8 cellular contexts compared by ENCODE assay signal in the genomic region with DNA sequence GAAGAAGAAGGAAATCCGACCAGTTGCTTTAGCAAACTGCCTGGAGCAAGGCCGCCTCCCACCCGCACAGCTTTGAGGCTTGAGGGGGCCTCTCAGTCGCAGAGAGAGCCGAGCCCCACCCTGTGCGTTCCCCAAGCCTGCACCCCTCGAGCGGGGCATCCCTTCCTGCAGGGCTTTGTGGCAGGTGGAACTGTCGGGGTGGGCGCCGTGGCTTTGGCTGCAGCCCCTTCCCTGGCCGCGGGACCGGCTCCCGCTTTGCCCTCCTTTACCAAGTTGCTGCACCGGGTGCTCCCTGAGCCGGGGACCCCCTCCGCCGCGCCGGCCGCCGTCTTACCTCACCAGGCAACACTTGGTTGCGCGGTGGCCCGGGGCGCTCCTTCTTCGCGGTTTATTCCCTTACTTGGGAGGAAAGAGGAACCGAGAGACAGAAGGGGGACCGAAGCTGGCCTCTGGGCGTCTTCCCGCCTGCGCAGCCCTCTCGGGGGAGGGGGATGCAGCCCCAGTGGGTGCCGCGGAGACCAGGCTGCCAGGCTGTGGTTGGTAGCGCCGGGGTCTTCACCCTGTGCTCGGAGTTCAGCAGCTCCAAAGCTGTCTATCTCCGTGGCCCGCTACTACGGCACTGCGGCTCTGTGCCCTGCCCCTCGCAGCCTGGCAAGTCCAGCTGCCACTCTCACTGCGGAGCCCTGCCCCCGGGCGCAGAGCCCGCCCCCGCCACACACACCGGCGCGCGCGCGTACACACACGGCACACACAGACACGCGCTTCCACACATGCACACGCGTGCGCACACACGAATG. TPM values are rescaled to one million over a fixed set of nuclear protein-coding genes. Genes with fewer than 3 reads are reported as not detected.
DNase-seq lines count a peak whose midpoint lies in the region; ATAC-seq, FAIRE-seq and TF ChIP-seq lines count a peak whose summit lies in the region.

A gene (minus strand): TSS at position 623 of the 797 bp plus-strand sequence. CDS start 41,775 bp downstream, outside the sequence.

- ATAC-seq in GM18870 (IDR thresholded peaks at IDR 0.05; ENCODE audit: unreplicated experiment) (peak; percentile 45), HG03159 (IDR thresholded peaks at IDR 0.05; ENCODE audit: unreplicated experiment) (peak; percentile 67), HepG2 (peak; percentile 78)
- ATAC-seq in central memory CD8-positive, alpha-beta T cell (replicated peaks; ENCODE audit: extremely low read depth, poor library complexity, severe bottlenecking) = peak; percentile 28

- in situ Hi-C loops in HepG2 (cut with HindIII; ENCODE audit: extremely low pct_ligation_motif_present, low pct_unique_long_range_greater_than_20kb) = no loop called here

- H3K9me3 ChIP-seq in BLaER1 (no peaks in the 10 kb centered on the region), Peyer's patch (no peaks in the 10 kb centered on the region), HepG2 (ENCODE audit: low read length) (no peaks in the 10 kb centered on the region)

- H3K4me3 Mint-ChIP-seq in central memory CD8-positive, alpha-beta T cell = peak within 1 kb of the TSS; percentile 17

- TF ChIP-seq CTCF in Peyer's patch (IDR thresholded peaks at IDR 0.05) = no peak
- TF ChIP-seq CTCF in HepG2 (CRISPR knock-in tag; IDR thresholded peaks at IDR 0.05) = no peak

- H3K27ac ChIP-seq in BLaER1 (no peak within 1 kb of the TSS), Peyer's patch (peak within 1 kb of the TSS; percentile 8 to 63 (median 34)), HepG2 (ENCODE audit: extremely low read length, insufficient read depth, low read length) (no peak within 1 kb of the TSS)

- CTCF ChIA-PET in HepG2 (lab: Yijun Ruan, JAX; ENCODE audit: low intra/inter-chr PET ratio, low total read pairs) = no interaction called here

- TF ChIP-seq POLR2A in Peyer's patch (IDR thresholded peaks at IDR 0.05) (no peak), HepG2 (IDR thresholded peaks at IDR 0.05; ENCODE audit: insufficient read depth in 1 of 2, low read depth in 2 of 2, low read length in 2 of 2) (0 out of 4 replicates have a peak, but pooled peaks of 1 of the 2 experiments have one; percentile 36)

- WGBS in HepG2 (ENCODE audit: low lambda C conversion rate) = 4% methylated on average over 10 of the region's 63 CpGs

- H3K27me3 Mint-ChIP-seq in central memory CD8-positive, alpha-beta T cell = peaks cover 68% of the 10 kb centered on the region

- no TSS peak for BruUV-seq in HepG2 (replicated peaks; lab: Mats Ljungman, UMichigan)

- H3K4me2 ChIP-seq in BLaER1 (peak within 1 kb of the TSS; percentile 96), HepG2 (ENCODE audit: low read depth, low read length) (peak within 1 kb of the TSS; percentile 83)

- TF ChIP-seq RAD21 in HepG2 (CRISPR knock-in tag; IDR thresholded peaks at IDR 0.05) = 0 out of 2 replicates have a peak, but pooled peaks have one; percentile 9

- H2AFZ ChIP-seq in HepG2 (ENCODE audit: low read length) = no peak within 1 kb of the TSS

- no peaks in the 10 kb centered on the region for H3K79me2 ChIP-seq in HepG2 (ENCODE audit: insufficient read depth, low read length)

- FAIRE-seq in HepG2 (lab: Jason Lieb, UNC) = no peak

- DNase-seq in Peyer's patch (peak; percentile 62 to 77 (median 65)), HepG2 (ENCODE audit: low spot score) (no peak), NCI-H2029 (lab: John Stamatoyannopoulos, UW) (no peak)
- no peak for DNase-seq in central memory CD8-positive, alpha-beta T cell (ENCODE audit: low spot score in 2 of 2)
- DNase-seq in stimulated activated CD4-positive, alpha-beta T cell treated with anti-CD3 and anti-CD28 coated beads, Interleukin-4, amount 100 ng/mL, for 4 hours = peak; percentile 6 to 18

- intact Hi-C loops in HepG2 (cut with micrococcal nuclease; ENCODE audit: unreplicated experiment) = no loop called here

- POLR2A ChIA-PET in HepG2 (lab: Yijun Ruan, JAX) = interaction anchor here (1.3 kb wide), 1 partner anchor 9 kb away, joined by 3 read pairs; no protein-coding TSS in a partner anchor

- H3K4me1 ChIP-seq in BLaER1 = peaks cover 20% of the 10 kb centered on the region
- peaks cover 0 to 31% (median 2%) of the 10 kb centered on the region in 4 donors for H3K4me1 ChIP-seq in Peyer's patch
- peaks cover 71% of the 10 kb centered on the region for H3K4me1 ChIP-seq in HepG2 (ENCODE audit: insufficient read depth, low read length)

- H3K27me3 ChIP-seq in BLaER1 = peaks cover 43% of the 10 kb centered on the region
- H3K27me3 ChIP-seq in Peyer's patch = peaks cover 0 to 15% of the 10 kb centered on the region in 2 donors
- peaks cover 2 to 51% of the 10 kb centered on the region in 2 experiments for H3K27me3 ChIP-seq in HepG2 (ENCODE audit: control insufficient read depth in 1 of 2, insufficient read depth in 2 of 2, low read length in 2 of 2)

- H3K9me3 Mint-ChIP-seq in central memory CD8-positive, alpha-beta T cell = no peaks in the 10 kb centered on the region

- H3K36me3 ChIP-seq in BLaER1 = no peaks in the 10 kb centered on the region
- no peaks in the 10 kb centered on the region for H3K36me3 ChIP-seq in Peyer's patch
- no peaks in the 10 kb centered on the region for H3K36me3 ChIP-seq in HepG2 (replicated peaks in 1 of 2; ENCODE audit: control insufficient read depth in 1 of 2, insufficient read depth in 2 of 2, low read length in 2 of 2)

- no peaks in the 10 kb centered on the region for H3K4me1 Mint-ChIP-seq in central memory CD8-positive, alpha-beta T cell

- TF ChIP-seq EP300 in HepG2 (IDR thresholded peaks at IDR 0.05; ENCODE audit: low read depth in 2 of 2, low read length in 2 of 2) (no peak), HepG2 (CRISPR knock-in tag; IDR thresholded peaks at IDR 0.05; ENCODE audit: borderline replicate concordance) (no peak)

- 0 out of 2 replicates have a peak within 1 kb of the TSS, but pooled peaks have one; percentile 24 for H3K9ac ChIP-seq in BLaER1
- peak within 1 kb of the TSS; percentile 64; the same call in 1 of the 2 replicates for H3K9ac ChIP-seq in HepG2 (ENCODE audit: insufficient read depth, low read depth, low read length)

- H3K36me3 Mint-ChIP-seq in central memory CD8-positive, alpha-beta T cell (ENCODE audit: insufficient read depth) = no peaks in the 10 kb centered on the region

- H3K4me3 ChIP-seq in BLaER1 (peak within 1 kb of the TSS; percentile 67), Peyer's patch (peak within 1 kb of the TSS; percentile 38 to 53 (median 50)), HepG2 (replicated peaks in 1 of 3; ENCODE audit: insufficient read depth in 1 of 3, low read depth in 2 of 3, low read length in 3 of 3) (peak within 1 kb of the TSS; percentile 52 to 72 (median 62))

- H4K20me1 ChIP-seq in BLaER1 (0 out of 2 replicates have a peak, but pooled peaks cover 12% of the 10 kb centered on the region), HepG2 (ENCODE audit: insufficient read depth, low read length) (no peaks in the 10 kb centered on the region)

- H3K27ac Mint-ChIP-seq in central memory CD8-positive, alpha-beta T cell (ENCODE audit: low read depth) = no peak within 1 kb of the TSS

TF ChIP-seq in HepG2, 621 proteins besides CTCF, POLR2A, EP300 and RAD21 (continues in another document):
- TF ChIP-seq, protein P1, sequence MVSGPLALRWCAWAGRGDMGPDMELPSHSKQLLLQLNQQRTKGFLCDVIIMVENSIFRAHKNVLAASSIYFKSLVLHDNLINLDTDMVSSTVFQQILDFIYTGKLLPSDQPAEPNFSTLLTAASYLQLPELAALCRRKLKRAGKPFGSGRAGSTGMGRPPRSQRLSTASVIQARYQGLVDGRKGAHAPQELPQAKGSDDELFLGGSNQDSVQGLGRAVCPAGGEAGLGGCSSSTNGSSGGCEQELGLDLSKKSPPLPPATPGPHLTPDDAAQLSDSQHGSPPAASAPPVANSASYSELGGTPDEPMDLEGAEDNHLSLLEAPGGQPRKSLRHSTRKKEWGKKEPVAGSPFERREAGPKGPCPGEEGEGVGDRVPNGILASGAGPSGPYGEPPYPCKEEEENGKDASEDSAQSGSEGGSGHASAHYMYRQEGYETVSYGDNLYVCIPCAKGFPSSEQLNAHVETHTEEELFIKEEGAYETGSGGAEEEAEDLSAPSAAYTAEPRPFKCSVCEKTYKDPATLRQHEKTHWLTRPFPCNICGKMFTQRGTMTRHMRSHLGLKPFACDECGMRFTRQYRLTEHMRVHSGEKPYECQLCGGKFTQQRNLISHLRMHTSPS (CRISPR knock-in tag; IDR thresholded peaks at IDR 0.05; ENCODE audit: low read depth) = 0 out of 2 replicates have a peak, but pooled peaks have one; percentile 62
- TF ChIP-seq MEF2D (CRISPR knock-in tag; IDR thresholded peaks at IDR 0.05) (no peak), ZNF777 (CRISPR knock-in tag; IDR thresholded peaks at IDR 0.05) (0 out of 2 replicates have a peak, but pooled peaks have one; percentile 20)

RNA-seq across cellular contexts. Expression of the gene that starts here (rescaled TPM):
- total RNA-seq in Peyer's patch = 10 to 100 TPM in 1 of 4 donors, 1 to 10 TPM in 2, under 1 TPM in 1; 0.70 to 13.2 (median 5.9) TPM
- total RNA-seq in HepG2 (2016; rRNA removed; fragmentation: Illumina TruSeq; extraction: Trizol) = 6.2 and 10.2 TPM in 2 replicates
- total RNA-seq in HepG2 (2016; cell fraction: cytosol; rRNA removed; fragmentation: Illumina TruSeq; extraction: Trizol; ENCODE audit: low read depth) = 7.1 TPM in 2 replicates
- 6.5 and 10.7 TPM in 2 replicates for total RNA-seq in HepG2 (2016; cell fraction: insoluble cytoplasmic fraction; rRNA removed; fragmentation: Illumina TruSeq; extraction: Trizol)
- total RNA-seq in HepG2 (2016; cell fraction: membrane; rRNA removed; fragmentation: Illumina TruSeq; extraction: Trizol) = 7.4 and 9.0 TPM in 2 replicates
- total RNA-seq in HepG2 (2016; cell fraction: nucleus; rRNA removed; fragmentation: Illumina TruSeq; extraction: Trizol) = 6.0 and 6.2 TPM in 2 replicates
- 3.1 and 3.8 TPM in 2 replicates for polyA plus RNA-seq in HepG2 (2011; rRNA removed)
- 3.0 and 3.5 TPM in 2 replicates for polyA plus RNA-seq in HepG2 (2011; cell fraction: cytosol; rRNA removed)
- 2.5 and 3.9 TPM in 2 replicates for polyA plus RNA-seq in HepG2 (2011; cell fraction: nucleus; rRNA removed)
- 3.7 and 6.9 TPM in 2 replicates for polyA plus RNA-seq in HepG2 (2012)
- 2.6 and 3.2 TPM in 2 replicates for polyA plus RNA-seq in HepG2 (2016; cell fraction: cytosol; fragmentation: Illumina TruSeq; extraction: Trizol; ENCODE audit: low read depth)
- 7.5 and 8.9 TPM in 2 replicates for polyA plus RNA-seq in HepG2 (2016; cell fraction: insoluble cytoplasmic fraction; fragmentation: Illumina TruSeq; extraction: Trizol; ENCODE audit: low read depth)
- 4.2 and 5.5 TPM in 2 replicates for polyA plus RNA-seq in HepG2 (2016; cell fraction: membrane; fragmentation: Illumina TruSeq; extraction: Trizol; ENCODE audit: low read depth)
- polyA plus RNA-seq in HepG2 (2016; cell fraction: nucleus; fragmentation: Illumina TruSeq; extraction: Trizol; ENCODE audit: insufficient read depth, low read depth) = 2.1 and 4.9 TPM in 2 replicates
- 6.4 TPM in 1 of 2 replicates, not detected in the other for polyA minus RNA-seq in HepG2 (2011; rRNA and poly(A)+ RNA removed; ENCODE audit: low replicate concordance)
- polyA minus RNA-seq in HepG2 (2011; cell fraction: cytosol; rRNA and poly(A)+ RNA removed) = 3.3 and 4.8 TPM in 2 replicates
- polyA minus RNA-seq in HepG2 (2011; cell fraction: nucleus; rRNA and poly(A)+ RNA removed) = 9.3 and 13.4 TPM in 2 replicates

Comparison
In these comparisons a context has a peak if more than half of its experiments do, and no peak if none do; other contexts are left out.
1. H3K27ac ChIP-seq: peak in Peyer's patch (4 of 4); none in BLaER1 (single experiment) and HepG2 (single experiment).
2. ATAC-seq: peak in every context shown above with its lines; median percentile 78 in HepG2; 67 in HG03159; 45 in GM18870; 28 in central memory CD8-positive, alpha-beta T cell.
3. DNase-seq: peak in Peyer's patch (3 of 3) and stimulated activated CD4-positive, alpha-beta T cell treated with anti-CD3 and anti-CD28 coated beads, Interleukin-4, amount 100 ng/mL, for 4 hours (2 of 2); none in central memory CD8-positive, alpha-beta T cell (0 of 2), HepG2 (single experiment) and NCI-H2029 (single experiment).
4. Peak in every context shown above with its lines, with median percentiles within 50 percentile points of each other: H3K4me3 ChIP-seq.